12 cellular contexts compared by ENCODE assay signal in the genomic region with DNA sequence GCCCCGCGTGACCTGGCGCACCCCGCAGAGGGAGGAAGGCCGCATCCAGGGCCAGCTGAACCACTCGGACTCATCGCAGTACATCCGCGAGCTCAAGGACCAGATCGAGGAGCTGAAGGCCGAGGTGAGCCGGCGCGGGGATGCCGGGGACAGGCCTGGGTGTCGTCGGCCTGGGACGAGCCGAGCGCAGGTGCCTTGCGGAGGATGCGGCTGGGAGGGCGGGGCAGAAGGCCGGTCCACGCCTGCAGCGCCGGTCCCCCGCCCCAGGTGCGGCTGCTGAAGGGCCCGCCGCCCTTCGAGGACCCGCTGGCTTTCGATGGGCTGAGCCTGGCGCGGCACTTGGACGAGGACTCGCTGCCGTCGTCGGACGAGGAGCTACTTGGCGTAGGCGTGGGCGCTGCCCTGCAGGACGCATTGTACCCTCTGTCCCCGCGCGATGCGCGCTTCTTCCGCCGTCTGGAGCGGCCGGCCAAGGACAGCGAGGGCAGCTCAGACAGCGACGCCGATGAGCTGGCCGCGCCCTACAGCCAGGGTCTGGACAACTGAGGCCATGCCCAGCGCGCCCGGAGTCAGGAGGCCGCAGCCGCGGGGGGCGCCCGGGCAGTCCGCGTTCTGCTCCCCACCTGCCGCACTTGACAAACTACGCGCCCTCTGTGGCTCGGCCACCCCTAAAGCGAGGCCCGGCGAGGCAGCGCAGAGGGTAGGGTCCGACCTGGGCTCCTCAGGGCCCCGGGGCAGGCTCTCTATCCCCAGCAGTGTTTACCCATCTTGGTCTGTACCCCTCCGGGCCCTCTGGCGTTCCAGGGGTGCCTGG. TPM values are rescaled to one million over a fixed set of nuclear protein-coding genes. Genes with fewer than 3 reads are reported as not detected.
DNase-seq lines count a peak whose midpoint lies in the region; ATAC-seq and TF ChIP-seq lines count a peak whose summit lies in the region.
"Had no signal": no experiment of that assay in that cellular context is flagged by ENCODE, and none has a peak within 500 bp of the region (broad histone marks: within the 10 kb centered on the region; RNA-seq: fewer than 3 reads in every experiment).

No MANE protein-coding gene starts in this region.

- H3K27ac Mint-ChIP-seq in activated naive CD4-positive, alpha-beta T cell treated with anti-CD3 and anti-CD28 coated beads, Interleukin-2, amount 50 U/mL, for 24 hours = no peak overlapping the region
- no peak overlapping the region for H3K27ac Mint-ChIP-seq in effector memory CD8-positive, alpha-beta T cell
- H3K27ac Mint-ChIP-seq in activated T-cell treated with anti-CD3 and anti-CD28 coated beads, Interleukin-2, amount 50 U/mL, for 24 hours = no peak overlapping the region
- H3K27ac Mint-ChIP-seq: immature natural killer cell; naive thymus-derived CD4-positive, alpha-beta T cell had no signal

- no peaks in the 10 kb centered on the region for H3K36me3 ChIP-seq in smooth muscle cell (ENCODE audit: low read depth)
- H3K36me3 ChIP-seq: brain microvascular endothelial cell had no signal

- no peaks in the 10 kb centered on the region for H3K9me3 Mint-ChIP-seq in activated naive CD4-positive, alpha-beta T cell treated with anti-CD3 and anti-CD28 coated beads, Interleukin-2, amount 50 U/mL, for 24 hours
- no peaks in the 10 kb centered on the region for H3K9me3 Mint-ChIP-seq in effector memory CD8-positive, alpha-beta T cell
- no peaks in the 10 kb centered on the region for H3K9me3 Mint-ChIP-seq in activated T-cell treated with anti-CD3 and anti-CD28 coated beads, Interleukin-2, amount 50 U/mL, for 24 hours
- H3K9me3 Mint-ChIP-seq: immature natural killer cell had no signal

- H3K27me3 Mint-ChIP-seq in activated naive CD4-positive, alpha-beta T cell treated with anti-CD3 and anti-CD28 coated beads, Interleukin-2, amount 50 U/mL, for 24 hours = no peaks in the 10 kb centered on the region
- peaks cover 18 to 50% of the 10 kb centered on the region in 2 donors for H3K27me3 Mint-ChIP-seq in effector memory CD8-positive, alpha-beta T cell
- peaks cover 46% of the 10 kb centered on the region for H3K27me3 Mint-ChIP-seq in activated T-cell treated with anti-CD3 and anti-CD28 coated beads, Interleukin-2, amount 50 U/mL, for 24 hours

- peak; percentile 21 for ATAC-seq in effector memory CD8-positive, alpha-beta T cell (replicated peaks)
- ATAC-seq: Panc1 had no signal

- H2AFZ ChIP-seq in smooth muscle cell (ENCODE audit: low read depth) = no peak overlapping the region

- H3K4me3 ChIP-seq in smooth muscle cell = peak overlapping the region; percentile 34

- no peaks in the 10 kb centered on the region for H3K9me3 ChIP-seq in smooth muscle cell (replicated peaks; ENCODE audit: low read depth)
- H3K9me3 ChIP-seq: esophagus muscularis mucosa had no signal

- no peak for DNase-seq in activated naive CD4-positive, alpha-beta T cell treated with anti-CD3 and anti-CD28 coated beads, Interleukin-2, amount 50 U/mL, for 16 hours
- DNase-seq in effector memory CD8-positive, alpha-beta T cell = no peak
- DNase-seq in smooth muscle cell (lab: John Stamatoyannopoulos, UW; ENCODE audit: unreplicated experiment) (no peak), A172 (ENCODE audit: low spot score) (no peak)
- DNase-seq in activated T-cell treated with anti-CD3 and anti-CD28 coated beads, Interleukin-2, amount 50 U/mL, for 24 hours = no peak
- DNase-seq: NCI-H345 had no signal

- H3K9ac ChIP-seq in smooth muscle cell (ENCODE audit: low read depth) = no peak overlapping the region

- H3K27me3 ChIP-seq in smooth muscle cell (ENCODE audit: low read depth) = peaks cover 75% of the 10 kb centered on the region
- H3K27me3 ChIP-seq: brain microvascular endothelial cell had no signal

- WGBS in smooth muscle cell (ENCODE audit: low lambda C conversion rate) = 38% methylated on average over 50 of the region's 83 CpGs

- H3K4me3 Mint-ChIP-seq in activated naive CD4-positive, alpha-beta T cell treated with anti-CD3 and anti-CD28 coated beads, Interleukin-2, amount 50 U/mL, for 24 hours = peak overlapping the region; percentile 3
- no peak overlapping the region for H3K4me3 Mint-ChIP-seq in effector memory CD8-positive, alpha-beta T cell
- H3K4me3 Mint-ChIP-seq in activated T-cell treated with anti-CD3 and anti-CD28 coated beads, Interleukin-2, amount 50 U/mL, for 24 hours = no peak overlapping the region

- peaks cover 10% of the 10 kb centered on the region for H3K4me1 ChIP-seq in smooth muscle cell (ENCODE audit: low read depth)

- H3K36me3 Mint-ChIP-seq in activated naive CD4-positive, alpha-beta T cell treated with anti-CD3 and anti-CD28 coated beads, Interleukin-2, amount 50 U/mL, for 24 hours = peaks cover 1% of the 10 kb centered on the region
- peaks cover 8% of the 10 kb centered on the region for H3K36me3 Mint-ChIP-seq in effector memory CD8-positive, alpha-beta T cell (ENCODE audit: insufficient read depth)
- H3K36me3 Mint-ChIP-seq in activated T-cell treated with anti-CD3 and anti-CD28 coated beads, Interleukin-2, amount 50 U/mL, for 24 hours (ENCODE audit: low read depth) = no peaks in the 10 kb centered on the region
- H3K36me3 Mint-ChIP-seq: immature natural killer cell; naive thymus-derived CD4-positive, alpha-beta T cell had no signal

- no peak overlapping the region for H3K27ac ChIP-seq in smooth muscle cell (ENCODE audit: low read depth)
- H3K27ac ChIP-seq: brain microvascular endothelial cell, esophagus muscularis mucosa had no signal

- no peaks in the 10 kb centered on the region for H4K20me1 ChIP-seq in smooth muscle cell (ENCODE audit: low read depth)

- no peak for TF ChIP-seq CTCF in smooth muscle cell (IDR thresholded peaks at IDR 0.05; ENCODE audit: borderline replicate concordance, insufficient read depth, poor library complexity, severe bottlenecking)

- H3K4me2 ChIP-seq in smooth muscle cell = peak overlapping the region; percentile 84

- H3K4me1 Mint-ChIP-seq in activated naive CD4-positive, alpha-beta T cell treated with anti-CD3 and anti-CD28 coated beads, Interleukin-2, amount 50 U/mL, for 24 hours = peaks cover 14% of the 10 kb centered on the region
- peaks cover 10 to 12% of the 10 kb centered on the region in 2 donors for H3K4me1 Mint-ChIP-seq in effector memory CD8-positive, alpha-beta T cell (ENCODE audit: low read depth in 2 of 2)
- peaks cover 16% of the 10 kb centered on the region for H3K4me1 Mint-ChIP-seq in activated T-cell treated with anti-CD3 and anti-CD28 coated beads, Interleukin-2, amount 50 U/mL, for 24 hours (ENCODE audit: low read depth)

- H3K79me2 ChIP-seq in smooth muscle cell (ENCODE audit: low read depth) = no peaks in the 10 kb centered on the region

- no peaks in the 10 kb centered on the region for H3F3A ChIP-seq in smooth muscle cell (ENCODE audit: low read depth)

RNA-seq across cellular contexts. Expression of a gene that starts 10.8 kb away (rescaled TPM):
- total RNA-seq in smooth muscle cell = 0.13 TPM in 1 of 2 replicates, not detected in the other
- 0.57 and 2.5 TPM in 2 replicates for polyA plus RNA-seq in smooth muscle cell
- 1.0 and 1.2 TPM in 2 replicates for total RNA-seq in A172 (2014; rRNA removed; shearing (Covaris generic))
- polyA plus RNA-seq: immature natural killer cell had no signal

RNA-seq across cellular contexts. Expression of a gene that starts 24.9 kb away (rescaled TPM):
- total RNA-seq in smooth muscle cell = 7.6 and 7.8 TPM in 2 replicates
- polyA plus RNA-seq in smooth muscle cell = 6.3 and 7.4 TPM in 2 replicates
- 30.8 and 33.7 TPM in 2 replicates for total RNA-seq in A172 (2014; rRNA removed; shearing (Covaris generic))
- polyA plus RNA-seq: immature natural killer cell had no signal

RNA-seq across cellular contexts. Expression of a gene that starts 33.3 kb away (rescaled TPM):
- 8.8 and 10.9 TPM in 2 replicates for total RNA-seq in smooth muscle cell
- 15.9 and 21.2 TPM in 2 replicates for polyA plus RNA-seq in smooth muscle cell
- 20.2 and 21.1 TPM in 2 replicates for total RNA-seq in A172 (2014; rRNA removed; shearing (Covaris generic))

RNA-seq across cellular contexts. Expression of a gene that starts 40.3 kb away (rescaled TPM):
- 6.7 and 8.2 TPM in 2 replicates for total RNA-seq in smooth muscle cell
- 9.2 and 13.1 TPM in 2 replicates for polyA plus RNA-seq in smooth muscle cell
- 7.1 and 12.7 TPM in 2 replicates for total RNA-seq in A172 (2014; rRNA removed; shearing (Covaris generic))

RNA-seq across cellular contexts. Expression of a gene that starts 51.3 kb away (rescaled TPM):
- 18.7 and 20.7 TPM in 2 replicates for total RNA-seq in smooth muscle cell
- polyA plus RNA-seq in smooth muscle cell = 44.0 and 46.6 TPM in 2 replicates
- total RNA-seq in A172 (2014; rRNA removed; shearing (Covaris generic)) = 0.34 TPM in 1 of 2 replicates, not detected in the other
- polyA plus RNA-seq: naive thymus-derived CD4-positive, alpha-beta T cell had no signal
